8 cellular contexts compared by ENCODE assay signal in genomic region chr3:32502089-32502943, GRCh38. TPM values are rescaled to one million over a fixed set of nuclear protein-coding genes. Genes with fewer than 3 reads are reported as not detected.
DNase-seq lines count a peak whose midpoint lies in the region; ATAC-seq and TF ChIP-seq lines count a peak whose summit lies in the region.

CMTM6 (minus strand) TSS chr3:32502852; CDS start chr3:32502745, 107 bp downstream.

- H3K9me3 Mint-ChIP-seq in mesothelial cell of epicardium = no peaks in the 10 kb centered on the region

- peak within 1 kb of the TSS; percentile 87 for H3K9ac ChIP-seq in NT2/D1 (ENCODE audit: insufficient read length, low read depth)

- H3K27me3 Mint-ChIP-seq in mesothelial cell of epicardium (ENCODE audit: low read depth) = no peaks in the 10 kb centered on the region

- H3K27me3 ChIP-seq in NT2/D1 (ENCODE audit: insufficient read depth, insufficient read length) = no peaks in the 10 kb centered on the region

- H3K9me3 ChIP-seq in NT2/D1 (ENCODE audit: insufficient read depth, low read length) = no peaks in the 10 kb centered on the region

- no peaks in the 10 kb centered on the region for H3K36me3 ChIP-seq in NT2/D1 (ENCODE audit: insufficient read depth, insufficient read length, low read length)

- peak; percentile 88 for DNase-seq in CD1c-positive myeloid dendritic cell (ENCODE audit: extremely low spot score)
- DNase-seq in NT2/D1 (ENCODE audit: low read depth, low spot score) = peak; percentile 60
- peak; percentile 31 for DNase-seq in activated CD8-positive, alpha-beta memory T cell treated with anti-CD3 and anti-CD28 coated beads, Interleukin-2, amount 50 U/mL, for 24 hours (ENCODE audit: extremely low read depth)
- DNase-seq in mesothelial cell of epicardium (ENCODE audit: low spot score in 2 of 2, unreplicated experiment in 2 of 2) = peak; percentile 71 to 79
- peak; percentile 49 for DNase-seq in stimulated activated CD8-positive, alpha-beta memory T cell treated with anti-CD3 and anti-CD28 coated beads, Interleukin-15, amount 100 ng/mL, for 24 hours (ENCODE audit: low read depth)

- H3K36me3 Mint-ChIP-seq in mesothelial cell of epicardium = peaks cover 2% of the 10 kb centered on the region

- in situ Hi-C loops in endometrial microvascular endothelial cells (cut with HindIII; ENCODE audit: inconsistent ontology term, low pct_unique_long_range_greater_than_20kb, low sequenced_read_pairs) = no loop called here

- no peak for TF ChIP-seq CTCF in mesothelial cell of epicardium (IDR thresholded peaks at IDR 0.05; ENCODE audit: unreplicated experiment)

- H3K27ac Mint-ChIP-seq in mesothelial cell of epicardium = peak within 1 kb of the TSS; percentile 97

- peaks cover 8% of the 10 kb centered on the region for H3K4me1 ChIP-seq in NT2/D1 (ENCODE audit: insufficient read depth, insufficient read length)

- H3K4me3 Mint-ChIP-seq in mesothelial cell of epicardium = peak within 1 kb of the TSS; percentile 97

- H3K4me3 ChIP-seq in NT2/D1 (ENCODE audit: insufficient read length, low read depth) = peak within 1 kb of the TSS; percentile 77

- peaks cover 36% of the 10 kb centered on the region for H3K4me1 Mint-ChIP-seq in mesothelial cell of epicardium

- ATAC-seq in GM19324 (IDR thresholded peaks at IDR 0.05; ENCODE audit: low FRiP score, unreplicated experiment) (peak; percentile 81), HG03460 (IDR thresholded peaks at IDR 0.05; ENCODE audit: unreplicated experiment) (peak; percentile 78)

RNA-seq across cellular contexts. Expression of gene CMTM6, which starts in this region (rescaled TPM):
- total RNA-seq in endometrial microvascular endothelial cells (ENCODE audit: inconsistent ontology term) (102 TPM), mesothelial cell of epicardium (41.9 to 44.0 TPM (median 42.3 TPM) in 3 replicates)

Comparison
In these comparisons a context has a peak if more than half of its experiments do, and no peak if none do; other contexts are left out.
1. Peak in every context shown above with its lines: DNase-seq, ATAC-seq and H3K4me3 ChIP-seq.
2. DNase-seq: peak in every context shown above with its lines; median percentile 88 in CD1c-positive myeloid dendritic cell; 75 in mesothelial cell of epicardium; 60 in NT2/D1; 49 in stimulated activated CD8-positive, alpha-beta memory T cell treated with anti-CD3 and anti-CD28 coated beads, Interleukin-15, amount 100 ng/mL, for 24 hours; 31 in activated CD8-positive, alpha-beta memory T cell treated with anti-CD3 and anti-CD28 coated beads, Interleukin-2, amount 50 U/mL, for 24 hours.